In the genomic region with DNA sequence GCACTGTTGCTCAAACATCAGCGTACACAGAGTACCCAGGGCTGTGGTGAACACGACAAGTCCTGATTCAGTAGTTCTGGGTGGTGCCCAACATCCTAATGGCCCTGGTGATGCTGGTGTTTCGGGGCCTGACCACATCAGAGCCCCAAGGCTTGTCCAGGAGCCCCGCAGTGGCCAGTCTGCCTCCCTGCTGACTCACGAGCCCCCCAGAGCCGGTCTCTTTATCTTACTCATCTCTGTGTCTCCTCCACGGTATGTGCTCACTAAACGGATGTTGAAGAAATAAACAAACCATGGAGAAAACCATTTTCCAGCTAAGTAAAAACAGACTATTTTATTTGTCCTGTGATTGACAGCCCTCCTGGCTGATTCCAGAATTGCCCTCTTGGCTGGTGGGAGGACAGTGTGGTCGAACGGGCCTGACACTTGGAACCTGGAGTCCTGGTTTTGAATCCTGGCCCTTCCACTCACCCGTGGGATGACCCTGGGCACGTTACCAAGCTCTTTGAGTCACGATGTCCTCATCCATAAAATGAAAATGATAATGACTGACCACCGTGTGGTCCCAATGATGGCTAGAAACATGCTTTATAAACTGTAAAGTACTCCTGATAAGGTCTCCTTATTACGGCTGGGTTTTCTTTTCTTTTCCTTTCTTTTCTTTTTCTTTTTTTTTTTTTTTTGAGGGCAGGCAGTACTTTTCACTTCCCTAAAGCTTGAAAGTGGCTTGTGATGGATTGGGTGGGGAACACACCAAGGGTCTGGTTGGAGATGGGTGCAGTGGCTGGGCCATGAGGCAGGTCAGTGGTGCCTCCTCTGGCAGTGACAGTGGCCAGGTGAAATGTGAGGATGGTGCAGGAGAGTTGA, we compare ENCODE assay signal across 10 cellular contexts. TPM values are rescaled to one million over a fixed set of nuclear protein-coding genes. Genes with fewer than 3 reads are reported as not detected.
DNase-seq lines count a peak whose midpoint lies in the region; TF ChIP-seq lines count a peak whose summit lies in the region.
"Had no signal": no experiment of that assay in that cellular context is flagged by ENCODE, and none has a peak within 500 bp of the region (broad histone marks: within the 10 kb centered on the region; RNA-seq: fewer than 3 reads in every experiment).

No MANE protein-coding gene starts in this region.

- no peaks in the 10 kb centered on the region for H3K36me3 ChIP-seq in mesodermal cell (ENCODE audit: control insufficient read depth, insufficient read depth, low read length)

- H3K4me3 ChIP-seq in mesodermal cell (ENCODE audit: extremely low read depth, insufficient read depth, low read length, poor library complexity, severe bottlenecking) = no peak overlapping the region

- peak; percentile 90 for DNase-seq in HT1080 (ENCODE audit: low read depth)
- DNase-seq in caudate nucleus (lab: John Stamatoyannopoulos, UW) = no peak
- no peak for DNase-seq in T-helper 1 cell
- no peak for DNase-seq in stimulated activated CD4-positive, alpha-beta T cell treated with anti-CD3 and anti-CD28 coated beads, Interleukin-2, amount 100 ng/mL, for 48 hours
- no peak for DNase-seq in DMS79 treated with DMSO at 0.1 percent for 48 hours (lab: John Stamatoyannopoulos, UW)
- no peak for DNase-seq in iPS-NIHi7 (ENCODE audit: extremely low spot score)
- DNase-seq: naive B cell, NCI-H510A treated with DMSO at 0.1 percent for 48 hours had no signal

- peaks cover 29% of the 10 kb centered on the region for H3K4me1 ChIP-seq in mesodermal cell (ENCODE audit: control insufficient read depth, insufficient read depth, low read length, poor library complexity, severe bottlenecking)

- 80 to 87% methylated on average over 11 to 12 of the region's 15 CpGs for WGBS in mesodermal cell (ENCODE audit: insufficient coverage in 2 of 2), 2 experiments

- H3K27ac ChIP-seq in 22Rv1 = peak overlapping the region; percentile 17; the same call in 1 of the 2 replicates
- peak overlapping the region; percentile 13 for H3K27ac ChIP-seq in caudate nucleus (ENCODE audit: low read depth, low read length)
- peak overlapping the region; percentile 66 for H3K27ac ChIP-seq in mesodermal cell (ENCODE audit: low read depth, low read length, severe bottlenecking)

- no peaks in the 10 kb centered on the region for H3K9me3 ChIP-seq in mesodermal cell (ENCODE audit: control insufficient read depth, low read length)

- TF ChIP-seq CTCF in 22Rv1 (IDR thresholded peaks at IDR 0.05) = no peak

RNA-seq across cellular contexts. Expression of gene HIP1, which starts 5.7 kb away (rescaled TPM):
- total RNA-seq in HT1080 (2014; rRNA removed; shearing (Covaris generic)) = 3.3 and 4.6 TPM in 2 replicates
- 5.1 and 5.3 TPM in 2 replicates for polyA plus RNA-seq in HT1080 (2015; cell fraction: cytosol; rRNA removed)
- 4.1 and 4.9 TPM in 2 replicates for polyA plus RNA-seq in HT1080 (2015; cell fraction: nucleus; rRNA removed)
- 39.1 TPM for polyA plus RNA-seq in mesodermal cell (2013, experiment 1 of 2)
- polyA plus RNA-seq in mesodermal cell (2013, experiment 2 of 2) = 33.8 TPM

RNA-seq across cellular contexts. Expression of gene CCL26, which starts 39.0 kb away (rescaled TPM):
- total RNA-seq in HT1080 (2014; rRNA removed; shearing (Covaris generic)) = not detected in 2 replicates
- not detected in 2 replicates for polyA plus RNA-seq in HT1080 (2015; cell fraction: cytosol; rRNA removed)
- polyA plus RNA-seq in HT1080 (2015; cell fraction: nucleus; rRNA removed) = not detected in 2 replicates
- polyA plus RNA-seq in mesodermal cell (2013, experiment 1 of 2) = not detected
- not detected for polyA plus RNA-seq in mesodermal cell (2013, experiment 2 of 2)

Comparison
In these comparisons a context has a peak if more than half of its experiments do, and no peak if none do; other contexts are left out.
1. H3K27ac ChIP-seq: peak in every context shown above with its lines; median percentile 66 in mesodermal cell; 17 in 22Rv1; 13 in caudate nucleus.